1 cellular context compared by ENCODE assay signal in genomic region chr15:74723754-74724334, GRCh38.
TF ChIP-seq lines count a peak whose summit lies in the region.

No MANE protein-coding gene starts in this region.

TF ChIP-seq in K562, 482 proteins besides CTCF, POLR2A, EP300 and RAD21:
- TF ChIP-seq NUFIP1 (IDR thresholded peaks at IDR 0.05; ENCODE audit: partially characterized antibody) (peak; percentile 57), FOXM1 (IDR thresholded peaks at IDR 0.05; ENCODE audit: low read depth) (peak; percentile 71), FOXM1 (CRISPR knock-in tag; IDR thresholded peaks at IDR 0.05; ENCODE audit: low read depth) (no peak), PRDM10 (IDR thresholded peaks at IDR 0.05; ENCODE audit: partially characterized antibody) (peak; percentile 63), POLR2B (IDR thresholded peaks at IDR 0.05; ENCODE audit: low read depth, partially characterized antibody) (no peak), SIRT6 (IDR thresholded peaks at IDR 0.05; ENCODE audit: low read depth, low read length) (no peak), TOE1 (IDR thresholded peaks at IDR 0.05; ENCODE audit: borderline replicate concordance) (0 out of 2 replicates have a peak, but pooled peaks have one; percentile 66), TOE1 (CRISPR knock-in tag; IDR thresholded peaks at IDR 0.05; ENCODE audit: borderline replicate concordance, low read depth) (no peak), NEUROD1 (IDR thresholded peaks at IDR 0.05; ENCODE audit: borderline replicate concordance, low read depth, low read length, partially characterized antibody) (peak; percentile 96), PHB (CRISPR knock-in tag; IDR thresholded peaks at IDR 0.05) (no peak), BCOR (IDR thresholded peaks at IDR 0.05) (peak; percentile 61), OTX1 (CRISPR knock-in tag; IDR thresholded peaks at IDR 0.05) (no peak), HDAC3 (IDR thresholded peaks at IDR 0.05; ENCODE audit: borderline replicate concordance, partially characterized antibody) (peak; percentile 65), MXI1 (IDR thresholded peaks at IDR 0.05; ENCODE audit: low read depth, low read length) (no peak), FUS (optimal IDR thresholded peaks at IDR 0.05; ENCODE audit: low read depth, low read length) (no peak), KDM2B (CRISPR knock-in tag; IDR thresholded peaks at IDR 0.05) (no peak)
